In genomic region chr1:116806245-116806644, GRCh38 we compare ENCODE assay signal across 10 cellular contexts. TPM values are rescaled to one million over a fixed set of nuclear protein-coding genes. Genes with fewer than 3 reads are reported as not detected.
A peak's percentile ranks its signal among the peaks of the same experiment; 100 is the strongest.
DNase-seq lines count a peak whose midpoint lies in the region; ATAC-seq and TF ChIP-seq lines count a peak whose summit lies in the region.
"Had no signal": no experiment of that assay in that cellular context is flagged by ENCODE, and none has a peak within 500 bp of the region (broad histone marks: within the 10 kb centered on the region; RNA-seq: fewer than 3 reads in every experiment).

No MANE protein-coding gene starts in this region.

- TF ChIP-seq POLR2A in breast epithelium (IDR thresholded peaks at IDR 0.05) (no peak), heart left ventricle (IDR thresholded peaks at IDR 0.05) (no peak)

- 60 to 82% (median 65%) methylated on average over 1 of the region's 1 CpG for WGBS in heart left ventricle, 4 donors

- ATAC-seq in GM21825 (IDR thresholded peaks at IDR 0.05; ENCODE audit: unreplicated experiment) (peak; percentile 58), heart left ventricle (no peak)
- ATAC-seq in central memory CD8-positive, alpha-beta T cell (replicated peaks; ENCODE audit: extremely low read depth, poor library complexity, severe bottlenecking): peak; percentile 45
- peak; percentile 72 for ATAC-seq in stimulated activated naive CD8-positive, alpha-beta T cell treated with anti-CD3 and anti-CD28 coated beads, Interleukin-15, Interleukin-2, amounts not matched to agents 100 U/mL and 50 U/mL, for 24 hours

- TF ChIP-seq CTCF in GM20000 (IDR thresholded peaks at IDR 0.05; ENCODE audit: extremely low read depth, missing control alignments) (no peak), breast epithelium (IDR thresholded peaks at IDR 0.05) (no peak), heart left ventricle (IDR thresholded peaks at IDR 0.05) (no peak)

- H3K36me3 Mint-ChIP-seq in central memory CD8-positive, alpha-beta T cell (ENCODE audit: insufficient read depth): peaks cover 27% of the 10 kb centered on the region

- no peaks in the 10 kb centered on the region for H3K9me3 ChIP-seq in breast epithelium
- peaks cover 0 to under 1% (median 0%) of the 10 kb centered on the region in 12 donors for H3K9me3 ChIP-seq in heart left ventricle
- H3K9me3 ChIP-seq: testis had no signal

- H3K4me1 ChIP-seq in breast epithelium (no peaks in the 10 kb centered on the region), heart left ventricle (peaks cover 0 to 6% (median 0%) of the 10 kb centered on the region in 12 donors)
- H3K4me1 ChIP-seq: testis had no signal

- H3K27ac ChIP-seq in breast epithelium (no peak overlapping the region), heart left ventricle (peak overlapping the region in 1 of 12 donors; percentile 77)
- H3K27ac ChIP-seq: testis had no signal

- peaks cover 87% of the 10 kb centered on the region for H3K4me1 Mint-ChIP-seq in central memory CD8-positive, alpha-beta T cell

- intact Hi-C loops in breast epithelium (cut with DNase I; ENCODE audit: low total_unique reads): no loop called here
- intact Hi-C loops in heart left ventricle (cut with DNase I): loop anchor here in 1 of 10 donors (5.0 kb wide), 1 partner anchor 59 kb away; no protein-coding TSS in a partner anchor

- H3K4me3 Mint-ChIP-seq in central memory CD8-positive, alpha-beta T cell: peak overlapping the region; percentile 73

- no peaks in the 10 kb centered on the region for H3K27me3 Mint-ChIP-seq in central memory CD8-positive, alpha-beta T cell

- peak; percentile 45 to 56 for DNase-seq in activated CD4-positive, alpha-beta T cell treated with anti-CD3 and anti-CD28 coated beads for 4 hours
- peak; percentile 30 to 62 for DNase-seq in central memory CD8-positive, alpha-beta T cell (ENCODE audit: low spot score in 2 of 2)
- DNase-seq in stimulated activated naive CD8-positive, alpha-beta T cell treated with anti-CD3 and anti-CD28 coated beads, Interleukin-15, Interleukin-2, amounts not matched to agents 100 U/mL and 50 U/mL, for 24 hours: peak; percentile 82
- DNase-seq in GM20000 (ENCODE audit: low spot score) (no peak), breast epithelium (ENCODE audit: low spot score in 2 of 2) (no peak), heart left ventricle (no peak)
- DNase-seq: foreskin fibroblast, NCI-H526, testis had no signal

- H3K27ac Mint-ChIP-seq in central memory CD8-positive, alpha-beta T cell (ENCODE audit: low read depth): peak overlapping the region; percentile 84

- no peaks in the 10 kb centered on the region for H3K27me3 ChIP-seq in breast epithelium
- H3K27me3 ChIP-seq in heart left ventricle: peaks cover 0 to 2% (median 0%) of the 10 kb centered on the region in 9 donors
- H3K27me3 ChIP-seq: testis had no signal

- H3K4me3 ChIP-seq in breast epithelium (no peak overlapping the region), heart left ventricle (no peak overlapping the region)
- H3K4me3 ChIP-seq: testis had no signal

- no peaks in the 10 kb centered on the region for H3K9me3 Mint-ChIP-seq in central memory CD8-positive, alpha-beta T cell

- H3K36me3 ChIP-seq in breast epithelium: no peaks in the 10 kb centered on the region
- no peaks in the 10 kb centered on the region for H3K36me3 ChIP-seq in heart left ventricle

RNA-seq across cellular contexts. Expression of gene CD2, which starts 52.0 kb away (rescaled TPM):
- total RNA-seq in breast epithelium (1 to 10 TPM; 1.4 to 3.9 (median 3.5) TPM), heart left ventricle (1 to 10 TPM in 3 of 9 donors, under 1 TPM in 3, not detected in 3; 0.40 to 9.7 (median 1.1) TPM)
- polyA plus RNA-seq in heart left ventricle: under 1 TPM; 0.33 to 0.53 TPM

Comparison
In these comparisons a context has a peak if more than half of its experiments do, and no peak if none do; other contexts are left out.
1. ATAC-seq: peak in GM21825 (single experiment), central memory CD8-positive, alpha-beta T cell (single experiment) and stimulated activated naive CD8-positive, alpha-beta T cell treated with anti-CD3 and anti-CD28 coated beads, Interleukin-15, Interleukin-2, amounts not matched to agents 100 U/mL and 50 U/mL, for 24 hours (single experiment); none in heart left ventricle (0 of 4).
2. DNase-seq: peak in activated CD4-positive, alpha-beta T cell treated with anti-CD3 and anti-CD28 coated beads for 4 hours (2 of 2), central memory CD8-positive, alpha-beta T cell (2 of 2) and stimulated activated naive CD8-positive, alpha-beta T cell treated with anti-CD3 and anti-CD28 coated beads, Interleukin-15, Interleukin-2, amounts not matched to agents 100 U/mL and 50 U/mL, for 24 hours (single experiment); none in GM20000 (single experiment), breast epithelium (0 of 2) and heart left ventricle (0 of 5).